8 cellular contexts compared by ENCODE assay signal in the genomic region with DNA sequence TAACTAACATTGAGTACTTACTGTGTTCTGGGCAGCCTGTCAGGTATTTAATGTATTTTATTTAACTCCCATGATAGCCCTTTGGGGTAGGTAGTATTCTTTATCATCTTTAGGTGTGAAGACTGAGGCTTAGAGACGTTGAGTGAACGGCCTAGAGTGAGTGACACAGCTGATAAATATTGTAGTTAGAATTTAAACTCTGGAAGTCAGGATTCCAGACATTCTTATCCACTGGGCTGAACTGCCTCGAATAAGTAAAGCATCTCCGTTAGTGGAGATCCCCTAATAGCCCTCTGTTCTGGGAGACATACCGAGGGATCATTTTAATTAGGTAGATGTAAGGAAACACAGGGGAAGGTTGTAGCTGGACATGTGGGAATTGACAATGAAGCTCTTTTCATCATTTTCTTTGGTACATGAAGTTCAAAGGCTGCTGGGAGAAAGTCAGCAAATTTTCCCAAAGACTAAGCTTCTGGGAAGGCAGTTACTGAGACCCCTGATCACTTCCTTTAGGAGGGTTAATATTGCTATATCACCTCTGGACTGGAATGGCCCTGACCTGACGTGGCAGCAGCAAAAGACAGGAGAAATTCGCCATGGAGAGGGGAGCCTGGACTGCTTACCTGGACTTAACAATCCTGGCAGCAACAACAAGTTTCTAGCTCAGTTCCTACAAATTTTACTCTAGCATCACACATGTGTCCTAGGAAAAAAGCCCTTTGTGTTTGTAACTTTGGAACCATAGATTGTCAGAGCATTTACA. TPM values are rescaled to one million over a fixed set of nuclear protein-coding genes. Genes with fewer than 3 reads are reported as not detected.
A peak's percentile ranks its signal among the peaks of the same experiment; 100 is the strongest.
DNase-seq lines count a peak whose midpoint lies in the region; ATAC-seq and TF ChIP-seq lines count a peak whose summit lies in the region.
"Had no signal": no experiment of that assay in that cellular context is flagged by ENCODE, and none has a peak within 500 bp of the region (broad histone marks: within the 10 kb centered on the region; RNA-seq: fewer than 3 reads in every experiment).

No MANE protein-coding gene starts in this region.

- CTCF ChIA-PET in Panc1 (lab: Charles Lee): interaction anchor here (0.6 to 1.4 kb wide), 6 partner anchors 11 to 211 kb away, joined by 3 to 11 read pairs (median 4); no protein-coding TSS in a partner anchor

- peaks cover 3% of the 10 kb centered on the region; the same call in 1 of the 2 replicates for H3K4me1 ChIP-seq in Panc1 (ENCODE audit: control insufficient read depth, insufficient read depth, low read length)
- H3K4me1 ChIP-seq in sigmoid colon: peaks cover 0 to 4% (median 2%) of the 10 kb centered on the region in 4 donors

- no peak for DNase-seq in Panc1 (ENCODE audit: low read depth, low spot score)
- no peak for DNase-seq in fibroblast of villous mesenchyme (ENCODE audit: low read depth)
- DNase-seq in sigmoid colon: no peak
- DNase-seq in H7: no peak
- no peak for DNase-seq in stimulated activated CD8-positive, alpha-beta memory T cell treated with anti-CD3 and anti-CD28 coated beads, Interleukin-4, amount 100 ng/mL, for 48 hours

- intact Hi-C loops in Panc1 (cut with micrococcal nuclease; ENCODE audit: unreplicated experiment) (loop anchor here (1.0 kb wide), 1 partner anchor 150 kb away; no protein-coding TSS in a partner anchor), sigmoid colon (cut with DNase I) (loop anchor here (1.0 kb wide), 2 partner anchors 68 to 150 kb away; partner anchors contain the start of gene CLASP2)

- H3K9me3 ChIP-seq in Panc1 (ENCODE audit: control insufficient read depth, insufficient read depth, low read depth, low read length) (no peaks in the 10 kb centered on the region), sigmoid colon (no peaks in the 10 kb centered on the region)

- H3K4me3 ChIP-seq in Panc1 (ENCODE audit: low read depth in 2 of 2, low read length in 2 of 2) (peak overlapping the region; percentile 44 to 59), fibroblast of villous mesenchyme (ENCODE audit: low read depth, low read length) (peak overlapping the region; percentile 35), sigmoid colon (peak overlapping the region in 3 of 4 donors; percentile 11 to 29 (median 21)), H7 (ENCODE audit: insufficient read depth, low read depth, low read length) (no peak overlapping the region)
- H3K4me3 ChIP-seq: SK-N-MC had no signal

- TF ChIP-seq EP300 in sigmoid colon (IDR thresholded peaks at IDR 0.05): no peak

- POLR2A ChIA-PET in Panc1 (lab: Charles Lee): interaction anchor here (0.5 to 0.6 kb wide), 2 partner anchors 151 to 544 kb away, joined by 5 to 7 read pairs; no protein-coding TSS in a partner anchor

- in situ Hi-C loops in Panc1 (cut with HindIII; ENCODE audit: low pct_unique_long_range_greater_than_20kb, low sequenced_read_pairs): no loop called here

- ATAC-seq in GM19023 (IDR thresholded peaks at IDR 0.05; ENCODE audit: unreplicated experiment): peak; percentile 10
- peak; percentile 79 for ATAC-seq in Panc1
- ATAC-seq in HG03565 (IDR thresholded peaks at IDR 0.05; ENCODE audit: unreplicated experiment): no peak

- no peaks in the 10 kb centered on the region for H3K27me3 ChIP-seq in Panc1 (ENCODE audit: control insufficient read depth, insufficient read depth, low read length)
- H3K27me3 ChIP-seq in sigmoid colon: no peaks in the 10 kb centered on the region
- H3K27me3 ChIP-seq in H7 (ENCODE audit: control insufficient read depth, insufficient read depth, low read length): no peaks in the 10 kb centered on the region

- no TSS peak for BruUV-seq in Panc1 (replicated peaks; lab: Mats Ljungman, UMichigan)

- no peak for TF ChIP-seq CTCF in Panc1 (IDR thresholded peaks at IDR 0.05)
- TF ChIP-seq CTCF in fibroblast of villous mesenchyme (IDR thresholded peaks at IDR 0.05; ENCODE audit: insufficient read depth, low read depth, low read length): no peak
- TF ChIP-seq CTCF in sigmoid colon (IDR thresholded peaks at IDR 0.05): no peak

- no peaks in the 10 kb centered on the region for H3K36me3 ChIP-seq in Panc1 (ENCODE audit: control insufficient read depth, insufficient read depth, low read length)
- no peaks in the 10 kb centered on the region for H3K36me3 ChIP-seq in sigmoid colon
- H3K36me3 ChIP-seq in H7 (replicated peaks; ENCODE audit: control insufficient read depth, insufficient read depth, low read length): no peaks in the 10 kb centered on the region

- TF ChIP-seq POLR2A in sigmoid colon (IDR thresholded peaks at IDR 0.05): no peak

- WGBS in sigmoid colon, 2 donors: 76 to 81% methylated on average over 7 of the region's 7 CpGs

- H3K27ac ChIP-seq in Panc1 (ENCODE audit: low read length) (no peak overlapping the region), sigmoid colon (no peak overlapping the region)
- H3K27ac ChIP-seq: SK-N-MC had no signal

RNA-seq across cellular contexts. Expression of gene PDCD6IP, which starts 11.7 kb away (rescaled TPM):
- total RNA-seq in Panc1 (2021; ENCODE audit: unreplicated experiment) (205 TPM), fibroblast of villous mesenchyme (165 and 182 TPM in 2 replicates), sigmoid colon (100 to 1,000 TPM in 3 of 4 donors, 10 to 100 TPM in 1; 77.1 to 125 (median 114) TPM)
- 156 TPM for polyA plus RNA-seq in Panc1 (2012; ENCODE audit: insufficient read length)
- 10 to 100 TPM; 51.1 to 97.6 (median 80.2) TPM for polyA plus RNA-seq in sigmoid colon
- total RNA-seq in H7 (2014; rRNA removed; shearing (Covaris generic)): 74.4 and 84.6 TPM in 2 replicates
